Comparison of ENCODE assay signal across 6 cellular contexts in genomic region chr16:30533748-30534367, GRCh38. TPM values are rescaled to one million over a fixed set of nuclear protein-coding genes. Genes with fewer than 3 reads are reported as not detected.
DNase-seq lines count a peak whose midpoint lies in the region; ATAC-seq, FAIRE-seq and TF ChIP-seq lines count a peak whose summit lies in the region.

No MANE protein-coding gene starts in this region.

- H3K9ac ChIP-seq in HUES6 (ENCODE audit: low read length), result peak overlapping the region; percentile 99
- H3K9ac ChIP-seq in H1 (replicated peaks in 1 of 4; ENCODE audit: extremely low read depth in 1 of 4, low read depth in 3 of 4, low read length in 3 of 4), result peak overlapping the region; percentile 54 to 94 (median 80); a peak in 6 of 7 replicates
- peak overlapping the region; percentile 97 for H3K9ac ChIP-seq in skeletal muscle satellite cell (ENCODE audit: low read depth, low read length)

- DNase-seq in H1 (ENCODE audit: low read depth in 1 of 2, low spot score in 2 of 2) (peak in 1 of 2 experiments; percentile 54), cerebellar nuclear complex (lab: John Stamatoyannopoulos, UW) (no peak), NOMO-1 (lab: John Stamatoyannopoulos, UW; ENCODE audit: unreplicated experiment in 2 of 2) (no peak)

- no peak for TF ChIP-seq RAD21 in H1 (IDR thresholded peaks at IDR 0.05 in 1 of 2, conservative IDR thresholded peaks at IDR 0.05 in 1 of 2; ENCODE audit: low read depth in 2 of 2, low read length in 2 of 2)

- H3K27ac ChIP-seq in HUES6 (ENCODE audit: low read depth, low read length) (peak overlapping the region; percentile 98), H1 (ENCODE audit: low read depth, low read length) (peak overlapping the region; percentile 94; the same call in 1 of the 2 replicates)

- 22% methylated on average over 27 of the region's 29 CpGs; no CpG with 5 or more reads in 1 of the 2 experiments for WGBS in H1 (ENCODE audit: extremely low coverage in 1 of 2, insufficient coverage in 1 of 2, insufficient read length in 1 of 2, insufficient replicate concordance in 2 of 2, low coverage in 1 of 2, low lambda C conversion rate in 2 of 2, missing lambda C conversion rate in 1 of 2), 2 experiments

- H3K56ac ChIP-seq in H1 (replicated peaks; ENCODE audit: insufficient read length, low read depth, low read length), result no peak overlapping the region

- H3K23me2 ChIP-seq in H1 (ENCODE audit: low read depth, low read length), result peaks cover 7% of the 10 kb centered on the region

- no peak overlapping the region for H2AFZ ChIP-seq in H1 (ENCODE audit: low read length)

- H4K8ac ChIP-seq in H1 (ENCODE audit: extremely low read depth, insufficient read depth, low read length), result peak overlapping the region; percentile 36; the same call in 1 of the 2 replicates

- peak overlapping the region; percentile 94; the same call in 1 of the 2 replicates for H2BK5ac ChIP-seq in H1 (ENCODE audit: low read depth, low read length)

- H2AK5ac ChIP-seq in H1 (ENCODE audit: low read depth, low read length), result no peak overlapping the region

- POLR2A ChIA-PET in H1 (lab: Charles Lee; ENCODE audit: partially characterized antibody), result interaction anchor here (0.6 to 5.3 kb wide), 20 partner anchors 8 to 179 kb away, joined by 3 to 121 read pairs (median 10); partner anchors contain the start of genes CD2BP2, DCTPP1, SEPHS2 and ZNF689

- TF ChIP-seq CTCF in H1 (IDR thresholded peaks at IDR 0.05; ENCODE audit: control extremely low read depth in 1 of 3, insufficient read depth in 1 of 3, low read depth in 1 of 3, low read length in 3 of 3), result no peak

- H3K18ac ChIP-seq in H1 (ENCODE audit: extremely low read depth, low read length), result 0 out of 2 replicates have a peak overlapping the region, but pooled peaks have one; percentile 7

- no peak overlapping the region for H2BK12ac ChIP-seq in H1 (ENCODE audit: low read depth, low read length)

- peak overlapping the region; percentile 58 to 86 for H3K4me2 ChIP-seq in H1 (ENCODE audit: insufficient read depth in 1 of 2, low read depth in 2 of 2, low read length in 2 of 2)
- peak overlapping the region; percentile 88 for H3K4me2 ChIP-seq in skeletal muscle satellite cell (ENCODE audit: low read length)

- H2BK15ac ChIP-seq in H1 (ENCODE audit: low read length), result no peak overlapping the region

- CTCF ChIA-PET in H1 (lab: Charles Lee; ENCODE audit: partially characterized antibody), result interaction anchor here (0.8 to 4.4 kb wide), 10 partner anchors 9 to 86 kb away, joined by 3 to 28 read pairs (median 6); partner anchors contain the start of gene ZNF689

- H2BK120ac ChIP-seq in H1 (replicated peaks; ENCODE audit: low read depth, low read length), result no peak overlapping the region

- H3K4ac ChIP-seq in H1 (replicated peaks; ENCODE audit: insufficient read length, low read depth, low read length), result no peak overlapping the region

- H3K4me3 ChIP-seq in HUES6 (ENCODE audit: low read depth, low read length), result peak overlapping the region; percentile 87
- peak overlapping the region; percentile 61 to 85 (median 70) for H3K4me3 ChIP-seq in H1 (ENCODE audit: extremely low read depth in 1 of 4, insufficient read depth in 2 of 4, low read depth in 3 of 4, low read length in 4 of 4)
- peak overlapping the region; percentile 75 for H3K4me3 ChIP-seq in skeletal muscle satellite cell (ENCODE audit: low read length)

- H3K23ac ChIP-seq in H1 (ENCODE audit: insufficient read length), result no peak overlapping the region

- no peak for FAIRE-seq in H1 (lab: Jason Lieb, UNC)

- no peak for TF ChIP-seq POLR2A in H1 (IDR thresholded peaks at IDR 0.05; ENCODE audit: control extremely low read depth in 1 of 2, low read depth in 2 of 2, low read length in 2 of 2)

- no peaks in the 10 kb centered on the region for H3K27me3 ChIP-seq in HUES6 (ENCODE audit: control insufficient read depth, insufficient read depth, low read length)
- no peaks in the 10 kb centered on the region for H3K27me3 ChIP-seq in H1 (replicated peaks in 1 of 4; ENCODE audit: control insufficient read depth in 3 of 4, extremely low read depth in 1 of 4, insufficient read depth in 3 of 4, low read length in 3 of 4)
- no peaks in the 10 kb centered on the region for H3K27me3 ChIP-seq in skeletal muscle satellite cell (ENCODE audit: control insufficient read depth, insufficient read depth, low read length)

- peak; percentile 20 for ATAC-seq in GM19035 (IDR thresholded peaks at IDR 0.05; ENCODE audit: unreplicated experiment)

- H3K4me1 ChIP-seq in HUES6 (ENCODE audit: control insufficient read depth, insufficient read depth, low read length), result peaks cover 26% of the 10 kb centered on the region
- peaks cover 0 to 5% (median 3%) of the 10 kb centered on the region in 4 experiments; a peak in 3 of 7 replicates for H3K4me1 ChIP-seq in H1 (replicated peaks in 1 of 4; ENCODE audit: control insufficient read depth in 3 of 4, insufficient read depth in 4 of 4, low read length in 3 of 4)
- H3K4me1 ChIP-seq in skeletal muscle satellite cell (ENCODE audit: control insufficient read depth, insufficient read depth, low read length), result peaks cover 21% of the 10 kb centered on the region

- H2BK20ac ChIP-seq in H1 (ENCODE audit: low read length), result no peak overlapping the region

- no peak for TF ChIP-seq EP300 in H1 (IDR thresholded peaks at IDR 0.05; ENCODE audit: borderline replicate concordance in 1 of 2, low read depth in 2 of 2, low read length in 2 of 2)

- peaks cover 2% of the 10 kb centered on the region for H3K79me1 ChIP-seq in H1 (ENCODE audit: low read depth, low read length)

- H4K91ac ChIP-seq in H1 (replicated peaks; ENCODE audit: insufficient read length, low read length), result no peak overlapping the region

- peak overlapping the region; percentile 13 for H4K5ac ChIP-seq in H1 (ENCODE audit: insufficient read length, low read depth, low read length)

- H3K36me3 ChIP-seq in HUES6 (ENCODE audit: control insufficient read depth, insufficient read depth, low read length), result peaks cover 25% of the 10 kb centered on the region
- H3K36me3 ChIP-seq in H1 (ENCODE audit: control insufficient read depth in 2 of 4, insufficient read depth in 4 of 4, low read length in 3 of 4), result peaks cover 0 to 8% (median 2%) of the 10 kb centered on the region in 4 experiments; a peak in 2 of 8 replicates
- peaks cover 10% of the 10 kb centered on the region for H3K36me3 ChIP-seq in skeletal muscle satellite cell (ENCODE audit: insufficient read depth, low read length)

- H3K14ac ChIP-seq in H1 (ENCODE audit: insufficient read length), result no peak overlapping the region

- peaks cover 0 to 4% of the 10 kb centered on the region in 2 experiments; a peak in 1 of 4 replicates for H3K79me2 ChIP-seq in H1 (ENCODE audit: control insufficient read depth in 1 of 2, insufficient read depth in 2 of 2, low read length in 2 of 2)

- no peaks in the 10 kb centered on the region for H3K9me3 ChIP-seq in HUES6 (ENCODE audit: control insufficient read depth, insufficient read depth, low read depth, low read length)
- H3K9me3 ChIP-seq in H1 (ENCODE audit: insufficient read depth in 2 of 2, low read depth in 1 of 2, low read length in 1 of 2), result no peaks in the 10 kb centered on the region
- H3K9me3 ChIP-seq in skeletal muscle satellite cell (replicated peaks; ENCODE audit: low read length), result no peaks in the 10 kb centered on the region

- peaks cover 0 to 5% of the 10 kb centered on the region in 2 experiments for H4K20me1 ChIP-seq in H1 (replicated peaks in 1 of 2; ENCODE audit: control insufficient read depth in 1 of 2, insufficient read depth in 2 of 2, low read length in 2 of 2)

RNA-seq across cellular contexts. Expression of gene ZNF747, which starts 0.8 kb away (rescaled TPM):
- 10.3 and 12.0 TPM in 2 replicates for total RNA-seq in H1 (2021; fragmentation: NEBNext Ultra II Directional; extraction: Animal tissue kit (Norgen Biotek cat#: 25700))
- polyA plus RNA-seq in H1 (2011; rRNA removed), result 9.9 and 10.7 TPM in 2 replicates
- polyA plus RNA-seq in H1 (2011; cell fraction: cytosol; rRNA removed), result 8.8 TPM
- polyA plus RNA-seq in H1 (2011; cell fraction: nucleus; rRNA removed), result 7.6 TPM
- 5.0 to 6.3 TPM (median 5.5 TPM) in 4 replicates for polyA plus RNA-seq in H1 (2012, experiment 1 of 2)
- polyA plus RNA-seq in H1 (2012, experiment 2 of 2), result 7.7 TPM
- polyA plus RNA-seq in H1 (2013, experiment 1 of 2), result 5.0 TPM
- 5.1 TPM for polyA plus RNA-seq in H1 (2013, experiment 2 of 2)
- polyA minus RNA-seq in H1 (2011; rRNA and poly(A)+ RNA removed), result 6.0 and 6.5 TPM in 2 replicates
- 6.8 TPM for polyA minus RNA-seq in H1 (2011; cell fraction: cytosol; rRNA and poly(A)+ RNA removed)
- polyA minus RNA-seq in H1 (2011; cell fraction: nucleus; rRNA and poly(A)+ RNA removed), result 11.6 TPM
- 4.6 and 7.0 TPM in 2 replicates for total RNA-seq in skeletal muscle satellite cell (2012; rRNA removed)

RNA-seq across cellular contexts. Expression of gene ZNF768, which starts 7.5 kb away (rescaled TPM):
- 34.7 and 36.1 TPM in 2 replicates for total RNA-seq in H1 (2021; fragmentation: NEBNext Ultra II Directional; extraction: Animal tissue kit (Norgen Biotek cat#: 25700))
- polyA plus RNA-seq in H1 (2011; rRNA removed), result 47.7 and 63.3 TPM in 2 replicates
- polyA plus RNA-seq in H1 (2011; cell fraction: cytosol; rRNA removed), result 42.8 TPM
- 40.0 TPM for polyA plus RNA-seq in H1 (2011; cell fraction: nucleus; rRNA removed)
- 25.3 to 31.6 TPM (median 27.9 TPM) in 4 replicates for polyA plus RNA-seq in H1 (2012, experiment 1 of 2)
- polyA plus RNA-seq in H1 (2012, experiment 2 of 2), result 28.8 TPM
- 26.6 TPM for polyA plus RNA-seq in H1 (2013, experiment 1 of 2)
- polyA plus RNA-seq in H1 (2013, experiment 2 of 2), result 28.4 TPM
- 14.0 and 14.1 TPM in 2 replicates for polyA minus RNA-seq in H1 (2011; rRNA and poly(A)+ RNA removed)
- polyA minus RNA-seq in H1 (2011; cell fraction: cytosol; rRNA and poly(A)+ RNA removed), result 29.0 TPM
- 15.6 TPM for polyA minus RNA-seq in H1 (2011; cell fraction: nucleus; rRNA and poly(A)+ RNA removed)
- total RNA-seq in skeletal muscle satellite cell (2012; rRNA removed), result 15.7 and 17.7 TPM in 2 replicates

RNA-seq across cellular contexts. Expression of gene ZNF764, which starts 24.3 kb away (rescaled TPM):
- total RNA-seq in H1 (2021; fragmentation: NEBNext Ultra II Directional; extraction: Animal tissue kit (Norgen Biotek cat#: 25700)), result 7.7 and 8.4 TPM in 2 replicates
- polyA plus RNA-seq in H1 (2011; rRNA removed), result 5.7 and 8.3 TPM in 2 replicates
- polyA plus RNA-seq in H1 (2011; cell fraction: cytosol; rRNA removed), result 5.5 TPM
- 8.2 TPM for polyA plus RNA-seq in H1 (2011; cell fraction: nucleus; rRNA removed)
- polyA plus RNA-seq in H1 (2012, experiment 1 of 2), result 4.7 to 5.7 TPM (median 5.0 TPM) in 4 replicates
- polyA plus RNA-seq in H1 (2012, experiment 2 of 2), result 5.7 TPM
- polyA plus RNA-seq in H1 (2013, experiment 1 of 2), result 4.9 TPM
- polyA plus RNA-seq in H1 (2013, experiment 2 of 2), result 4.6 TPM
- 2.0 and 2.3 TPM in 2 replicates for polyA minus RNA-seq in H1 (2011; rRNA and poly(A)+ RNA removed)
- 7.2 TPM for polyA minus RNA-seq in H1 (2011; cell fraction: cytosol; rRNA and poly(A)+ RNA removed)
- 4.4 TPM for polyA minus RNA-seq in H1 (2011; cell fraction: nucleus; rRNA and poly(A)+ RNA removed)
- 6.6 and 8.1 TPM in 2 replicates for total RNA-seq in skeletal muscle satellite cell (2012; rRNA removed)

RNA-seq across cellular contexts. Expression of gene ZNF688, which starts 37.7 kb away (rescaled TPM):
- 3.5 and 3.7 TPM in 2 replicates for total RNA-seq in H1 (2021; fragmentation: NEBNext Ultra II Directional; extraction: Animal tissue kit (Norgen Biotek cat#: 25700))
- 2.7 and 6.3 TPM in 2 replicates for polyA plus RNA-seq in H1 (2011; rRNA removed)
- 3.3 TPM for polyA plus RNA-seq in H1 (2011; cell fraction: cytosol; rRNA removed)
- 5.4 TPM for polyA plus RNA-seq in H1 (2011; cell fraction: nucleus; rRNA removed)
- 3.0 to 4.6 TPM (median 3.6 TPM) in 4 replicates for polyA plus RNA-seq in H1 (2012, experiment 1 of 2)
- 1.7 TPM for polyA plus RNA-seq in H1 (2012, experiment 2 of 2)
- polyA plus RNA-seq in H1 (2013, experiment 1 of 2), result 3.8 TPM
- polyA plus RNA-seq in H1 (2013, experiment 2 of 2), result 2.6 TPM
- 0.63 TPM in 2 replicates for polyA minus RNA-seq in H1 (2011; rRNA and poly(A)+ RNA removed)
- 3.4 TPM for polyA minus RNA-seq in H1 (2011; cell fraction: cytosol; rRNA and poly(A)+ RNA removed)
- 3.1 TPM for polyA minus RNA-seq in H1 (2011; cell fraction: nucleus; rRNA and poly(A)+ RNA removed)
- total RNA-seq in skeletal muscle satellite cell (2012; rRNA removed), result 3.8 and 11.4 TPM in 2 replicates

RNA-seq across cellular contexts. Expression of gene ZNF785, which starts 51.6 kb away (rescaled TPM):
- total RNA-seq in H1 (2021; fragmentation: NEBNext Ultra II Directional; extraction: Animal tissue kit (Norgen Biotek cat#: 25700)), result 12.9 and 14.8 TPM in 2 replicates
- 8.6 and 11.7 TPM in 2 replicates for polyA plus RNA-seq in H1 (2011; rRNA removed)
- polyA plus RNA-seq in H1 (2011; cell fraction: cytosol; rRNA removed), result 13.3 TPM
- polyA plus RNA-seq in H1 (2011; cell fraction: nucleus; rRNA removed), result 14.2 TPM
- polyA plus RNA-seq in H1 (2012, experiment 1 of 2), result 7.3 to 12.2 TPM (median 10.2 TPM) in 4 replicates
- 5.7 TPM for polyA plus RNA-seq in H1 (2012, experiment 2 of 2)
- 8.0 TPM for polyA plus RNA-seq in H1 (2013, experiment 1 of 2)
- polyA plus RNA-seq in H1 (2013, experiment 2 of 2), result 7.3 TPM
- polyA minus RNA-seq in H1 (2011; rRNA and poly(A)+ RNA removed), result 6.1 and 6.8 TPM in 2 replicates
- 6.2 TPM for polyA minus RNA-seq in H1 (2011; cell fraction: cytosol; rRNA and poly(A)+ RNA removed)
- polyA minus RNA-seq in H1 (2011; cell fraction: nucleus; rRNA and poly(A)+ RNA removed), result 14.3 TPM
- total RNA-seq in skeletal muscle satellite cell (2012; rRNA removed), result 6.8 and 7.2 TPM in 2 replicates
